25 cellular contexts compared by ENCODE assay signal in the genomic region with DNA sequence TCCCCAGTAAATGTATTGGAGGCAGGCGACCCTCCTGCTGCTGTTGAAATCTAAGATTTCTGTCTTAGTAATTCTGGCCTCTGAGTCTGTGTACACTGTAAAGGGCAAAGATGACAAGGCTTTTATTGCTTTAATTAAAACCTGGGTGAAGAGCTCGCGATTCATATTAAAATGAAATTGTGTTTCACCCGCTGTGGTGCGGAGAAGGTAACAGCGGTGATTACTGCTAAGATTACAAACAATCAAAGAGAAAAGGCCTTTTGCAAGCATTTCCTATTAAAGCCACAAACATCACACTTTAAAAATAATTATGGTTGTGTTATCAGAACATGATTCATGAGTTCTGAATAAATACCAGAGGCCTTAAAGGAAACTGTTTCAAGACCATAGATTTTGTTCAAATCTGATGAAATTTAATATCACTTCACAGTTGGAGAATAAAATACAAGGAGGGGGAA.
DNase-seq lines count a peak whose midpoint lies in the region; ATAC-seq and TF ChIP-seq lines count a peak whose summit lies in the region.
"Had no signal": no experiment of that assay in that cellular context is flagged by ENCODE, and none has a peak within 500 bp of the region (broad histone marks: within the 10 kb centered on the region; RNA-seq: fewer than 3 reads in every experiment).

No MANE protein-coding gene starts in this region.

- ATAC-seq in activated CD8-positive, alpha-beta T cell treated with anti-CD3 and anti-CD28 coated beads for 36 hours: peak; percentile 52
- ATAC-seq in activated CD8-positive, alpha-beta T cell treated with anti-CD3 and anti-CD28 coated beads, Interleukin-2, amount 10 ng/mL, durations not matched to agents 7 days and 5 days: no peak
- ATAC-seq in effector memory CD8-positive, alpha-beta T cell (replicated peaks): peak; percentile 86
- ATAC-seq in sciatic nerve: no peak
- ATAC-seq: Right ventricle myocardium inferior had no signal

- intact Hi-C loops in activated CD8-positive, alpha-beta T cell treated with anti-CD3 and anti-CD28 coated beads for 36 hours (cut with micrococcal nuclease): no loop called here
- intact Hi-C loops in transverse colon (cut with DNase I; ENCODE audit: low total_unique reads): loop anchor here (10.0 kb wide), 1 partner anchor 91 kb away; no protein-coding TSS in a partner anchor
- intact Hi-C loops in sciatic nerve (cut with DNase I): loop anchor here (5.0 kb wide), 1 partner anchor 773 kb away; no protein-coding TSS in a partner anchor
- intact Hi-C loops in head of caudate nucleus (cut with DNase I): no loop called here

- H3K27ac ChIP-seq in transverse colon: peak overlapping the region; percentile 74 to 80 (median 76)
- H3K27ac ChIP-seq: breast epithelium, neutrophil, stomach had no signal

- no peaks in the 10 kb centered on the region for H3K9me3 Mint-ChIP-seq in activated CD8-positive, alpha-beta T cell treated with anti-CD3 and anti-CD28 coated beads for 36 hours
- H3K9me3 Mint-ChIP-seq in activated CD8-positive, alpha-beta T cell treated with anti-CD3 and anti-CD28 coated beads, Interleukin-2, amount 10 ng/mL, durations not matched to agents 7 days and 5 days (ENCODE audit: insufficient read depth): no peaks in the 10 kb centered on the region
- no peaks in the 10 kb centered on the region for H3K9me3 Mint-ChIP-seq in effector memory CD8-positive, alpha-beta T cell
- H3K9me3 Mint-ChIP-seq: activated B cell treated with CpG ODN at 0.5 μM for 24 hours; activated CD4-positive, alpha-beta memory T cell treated with anti-CD3 and anti-CD28 coated beads for 36 hours; H9; type B pancreatic cell had no signal

- H3K27me3 ChIP-seq in transverse colon: no peaks in the 10 kb centered on the region
- H3K27me3 ChIP-seq: breast epithelium, stomach had no signal

- no peaks in the 10 kb centered on the region for H3K36me3 ChIP-seq in transverse colon
- H3K36me3 ChIP-seq: breast epithelium, neutrophil, stomach had no signal

- peaks cover 13 to 41% (median 29%) of the 10 kb centered on the region in 4 donors for H3K4me1 ChIP-seq in transverse colon
- H3K4me1 ChIP-seq: breast epithelium had no signal

- peak; percentile 31 for DNase-seq in activated CD8-positive, alpha-beta T cell treated with anti-CD3 and anti-CD28 coated beads for 36 hours
- no peak for DNase-seq in activated CD8-positive, alpha-beta T cell treated with anti-CD3 and anti-CD28 coated beads, Interleukin-2, amount 10 ng/mL, durations not matched to agents 7 days and 5 days
- DNase-seq in NCI-H69 (lab: John Stamatoyannopoulos, UW) (peak; percentile 4), transverse colon (no peak), iPS-NIHi7 (ENCODE audit: extremely low spot score) (no peak), sciatic nerve (ENCODE audit: low spot score) (no peak), head of caudate nucleus (no peak)
- peak in 1 of 3 experiments; percentile 22 for DNase-seq in effector memory CD8-positive, alpha-beta T cell
- DNase-seq: activated B cell treated with CpG ODN at 0.5 μM for 24 hours; activated naive CD4-positive, alpha-beta T cell; amniotic stem cell; cortex of kidney; mammary epithelial cell; NCI-H1092 treated with DMSO at 0.1 percent for 48 hours; NCI-H2081 treated with DMSO at 0.1 percent for 48 hours; NCI-H524 treated with DMSO at 0.1 percent for 48 hours; stomach had no signal

- TF ChIP-seq POLR2A in transverse colon (IDR thresholded peaks at IDR 0.05): no peak

- POLR2A ChIA-PET in activated CD8-positive, alpha-beta T cell treated with anti-CD3 and anti-CD28 coated beads for 36 hours (lab: Charles Lee): interaction anchor here (1.0 to 1.5 kb wide), 4 partner anchors 19 to 64 kb away, joined by 3 read pairs; no protein-coding TSS in a partner anchor
- POLR2A ChIA-PET in activated CD8-positive, alpha-beta T cell treated with anti-CD3 and anti-CD28 coated beads, Interleukin-2, amount 10 ng/mL, durations not matched to agents 7 days and 5 days (lab: Charles Lee): interaction anchor here (0.6 kb wide), 1 partner anchor 145 kb away, joined by 3 read pairs; no protein-coding TSS in a partner anchor

- WGBS in transverse colon (ENCODE audit: low coverage in 1 of 2), 2 donors: 58 to 65% methylated on average over 5 to 6 of the region's 6 CpGs

- CTCF ChIA-PET in activated CD8-positive, alpha-beta T cell treated with anti-CD3 and anti-CD28 coated beads for 36 hours (lab: Charles Lee): interaction anchor here (1.0 to 2.9 kb wide), 9 partner anchors 9 to 236 kb away, joined by 3 to 11 read pairs (median 4); no protein-coding TSS in a partner anchor
- CTCF ChIA-PET in activated CD8-positive, alpha-beta T cell treated with anti-CD3 and anti-CD28 coated beads, Interleukin-2, amount 10 ng/mL, durations not matched to agents 7 days and 5 days (lab: Charles Lee): interaction anchor here (1.2 to 2.7 kb wide), 14 partner anchors 11 to 234 kb away, joined by 3 to 11 read pairs (median 4); no protein-coding TSS in a partner anchor

- TF ChIP-seq EP300 in transverse colon (IDR thresholded peaks at IDR 0.05; ENCODE audit: low read depth): no peak

- no peaks in the 10 kb centered on the region for H3K9me3 ChIP-seq in transverse colon
- H3K9me3 ChIP-seq: A549, breast epithelium, neutrophil, stomach had no signal

- in situ Hi-C loops in transverse colon (cut with MboI; ENCODE audit: low pct_ligation_motif_present in 1 of 4, low pct_unique_long_range_greater_than_20kb in 1 of 4, low sequenced_read_pairs in 3 of 4): no loop called here

- H3K4me3 Mint-ChIP-seq in activated CD8-positive, alpha-beta T cell treated with anti-CD3 and anti-CD28 coated beads for 36 hours: no peak overlapping the region
- no peak overlapping the region for H3K4me3 Mint-ChIP-seq in activated CD8-positive, alpha-beta T cell treated with anti-CD3 and anti-CD28 coated beads, Interleukin-2, amount 10 ng/mL, durations not matched to agents 7 days and 5 days
- H3K4me3 Mint-ChIP-seq in effector memory CD8-positive, alpha-beta T cell: peak overlapping the region; percentile 31 to 49
- H3K4me3 Mint-ChIP-seq: activated B cell treated with CpG ODN at 0.5 μM for 24 hours; activated CD4-positive, alpha-beta memory T cell treated with anti-CD3 and anti-CD28 coated beads for 36 hours; H9; type B pancreatic cell had no signal

- H3K36me3 Mint-ChIP-seq in activated CD8-positive, alpha-beta T cell treated with anti-CD3 and anti-CD28 coated beads for 36 hours (ENCODE audit: low read depth): no peaks in the 10 kb centered on the region
- H3K36me3 Mint-ChIP-seq in activated CD8-positive, alpha-beta T cell treated with anti-CD3 and anti-CD28 coated beads, Interleukin-2, amount 10 ng/mL, durations not matched to agents 7 days and 5 days (ENCODE audit: low read depth): peaks cover 2% of the 10 kb centered on the region
- H3K36me3 Mint-ChIP-seq in effector memory CD8-positive, alpha-beta T cell (ENCODE audit: insufficient read depth): no peaks in the 10 kb centered on the region
- H3K36me3 Mint-ChIP-seq: activated CD4-positive, alpha-beta memory T cell treated with anti-CD3 and anti-CD28 coated beads for 36 hours; type B pancreatic cell had no signal

- no peak overlapping the region for H3K4me3 ChIP-seq in transverse colon
- H3K4me3 ChIP-seq: A549, breast epithelium, stomach had no signal

- H3K27me3 Mint-ChIP-seq in activated CD8-positive, alpha-beta T cell treated with anti-CD3 and anti-CD28 coated beads for 36 hours: peaks cover 13% of the 10 kb centered on the region
- peaks cover 31% of the 10 kb centered on the region for H3K27me3 Mint-ChIP-seq in activated CD8-positive, alpha-beta T cell treated with anti-CD3 and anti-CD28 coated beads, Interleukin-2, amount 10 ng/mL, durations not matched to agents 7 days and 5 days (ENCODE audit: low read depth)
- H3K27me3 Mint-ChIP-seq in effector memory CD8-positive, alpha-beta T cell: peaks cover 36 to 69% of the 10 kb centered on the region in 2 donors
- H3K27me3 Mint-ChIP-seq: activated B cell treated with CpG ODN at 0.5 μM for 24 hours, progenitor cell of endocrine pancreas had no signal

- H3K4me1 Mint-ChIP-seq in activated CD8-positive, alpha-beta T cell treated with anti-CD3 and anti-CD28 coated beads for 36 hours (ENCODE audit: low read depth): peaks cover 27% of the 10 kb centered on the region
- H3K4me1 Mint-ChIP-seq in activated CD8-positive, alpha-beta T cell treated with anti-CD3 and anti-CD28 coated beads, Interleukin-2, amount 10 ng/mL, durations not matched to agents 7 days and 5 days (ENCODE audit: low read depth): peaks cover 14% of the 10 kb centered on the region
- peaks cover 27 to 40% of the 10 kb centered on the region in 2 donors for H3K4me1 Mint-ChIP-seq in effector memory CD8-positive, alpha-beta T cell (ENCODE audit: low read depth in 2 of 2)
- H3K4me1 Mint-ChIP-seq: activated B cell treated with CpG ODN at 0.5 μM for 24 hours had no signal

- TF ChIP-seq CTCF in activated CD8-positive, alpha-beta T cell treated with anti-CD3 and anti-CD28 coated beads for 36 hours (IDR thresholded peaks at IDR 0.05): no peak
- TF ChIP-seq CTCF in transverse colon (IDR thresholded peaks at IDR 0.05): no peak

- no peak overlapping the region for H3K27ac Mint-ChIP-seq in activated CD8-positive, alpha-beta T cell treated with anti-CD3 and anti-CD28 coated beads for 36 hours
- no peak overlapping the region for H3K27ac Mint-ChIP-seq in activated CD8-positive, alpha-beta T cell treated with anti-CD3 and anti-CD28 coated beads, Interleukin-2, amount 10 ng/mL, durations not matched to agents 7 days and 5 days
- peak overlapping the region in 1 of 2 donors; percentile 32 for H3K27ac Mint-ChIP-seq in effector memory CD8-positive, alpha-beta T cell
- H3K27ac Mint-ChIP-seq: activated B cell treated with CpG ODN at 0.5 μM for 24 hours; activated CD4-positive, alpha-beta memory T cell treated with anti-CD3 and anti-CD28 coated beads for 36 hours; H9; progenitor cell of endocrine pancreas had no signal

Comparison
In these comparisons a context has a peak if more than half of its experiments do, and no peak if none do; other contexts are left out.
1. ATAC-seq: peak in activated CD8-positive, alpha-beta T cell treated with anti-CD3 and anti-CD28 coated beads for 36 hours (single experiment) and effector memory CD8-positive, alpha-beta T cell (single experiment); none in activated CD8-positive, alpha-beta T cell treated with anti-CD3 and anti-CD28 coated beads, Interleukin-2, amount 10 ng/mL, durations not matched to agents 7 days and 5 days (single experiment) and sciatic nerve (single experiment).
2. DNase-seq: peak in activated CD8-positive, alpha-beta T cell treated with anti-CD3 and anti-CD28 coated beads for 36 hours (single experiment) and NCI-H69 (single experiment); none in activated CD8-positive, alpha-beta T cell treated with anti-CD3 and anti-CD28 coated beads, Interleukin-2, amount 10 ng/mL, durations not matched to agents 7 days and 5 days (single experiment), transverse colon (single experiment), iPS-NIHi7 (single experiment), sciatic nerve (single experiment) and head of caudate nucleus (0 of 42).
3. H3K4me3 Mint-ChIP-seq: peak in effector memory CD8-positive, alpha-beta T cell (2 of 2); none in activated CD8-positive, alpha-beta T cell treated with anti-CD3 and anti-CD28 coated beads for 36 hours (single experiment) and activated CD8-positive, alpha-beta T cell treated with anti-CD3 and anti-CD28 coated beads, Interleukin-2, amount 10 ng/mL, durations not matched to agents 7 days and 5 days (single experiment).
4. intact Hi-C loops: an anchor here in transverse colon (10.0 kb wide) and sciatic nerve (5.0 kb wide); none called in activated CD8-positive, alpha-beta T cell treated with anti-CD3 and anti-CD28 coated beads for 36 hours and head of caudate nucleus.